ENCODE assay signal across 21 cellular contexts in the genomic region with DNA sequence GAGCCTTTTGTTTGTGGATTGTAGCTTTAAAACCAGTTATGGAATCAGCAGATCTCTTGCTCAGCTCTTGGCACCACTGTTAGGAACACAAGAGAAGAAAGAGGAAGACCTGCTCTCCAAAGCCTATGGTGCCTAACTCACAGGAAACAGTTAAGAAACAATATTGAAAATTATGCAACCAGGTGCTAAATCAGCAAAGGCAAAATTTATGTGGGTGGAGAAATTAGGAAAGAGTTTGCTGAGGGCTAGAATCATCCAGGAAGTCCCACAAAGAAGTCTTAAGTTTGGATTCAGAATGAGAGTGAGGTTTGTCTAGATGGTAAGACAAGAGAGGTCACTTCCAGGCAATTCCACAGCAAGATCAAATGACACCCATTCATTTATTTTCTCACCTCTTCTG. TPM values are rescaled to one million over a fixed set of nuclear protein-coding genes. Genes with fewer than 3 reads are reported as not detected.
DNase-seq lines count a peak whose midpoint lies in the region; ATAC-seq, FAIRE-seq and TF ChIP-seq lines count a peak whose summit lies in the region.
"Had no signal": no experiment of that assay in that cellular context is flagged by ENCODE, and none has a peak within 500 bp of the region (broad histone marks: within the 10 kb centered on the region; RNA-seq: fewer than 3 reads in every experiment).

No MANE protein-coding gene starts in this region.

- BruUV-seq in K562 (replicated peaks; lab: Mats Ljungman, UMichigan), result no TSS peak
- no TSS peak for BruUV-seq in OCI-LY7 (replicated peaks; lab: Mats Ljungman, UMichigan)

- H3K79me2 ChIP-seq in K562 (ENCODE audit: control insufficient read depth, insufficient read depth, low read length) (no peaks in the 10 kb centered on the region), OCI-LY7 (ENCODE audit: insufficient read depth, low read depth, low read length) (no peaks in the 10 kb centered on the region)

- in situ Hi-C loops in K562 (cut with MboI), result no loop called here
- in situ Hi-C loops in GM13977 (cut with MboI; ENCODE audit: low pct_unique_long_range_greater_than_20kb, low sequenced_read_pairs, unreplicated experiment), result no loop called here

- H3K9me1 ChIP-seq in K562 (ENCODE audit: control insufficient read depth, insufficient read depth, low read length), result no peaks in the 10 kb centered on the region

- H3K4me2 ChIP-seq in K562 (ENCODE audit: insufficient read depth, low read length) (no peak overlapping the region), OCI-LY7 (ENCODE audit: low read length) (no peak overlapping the region)

- H3K36me3 ChIP-seq in K562 (ENCODE audit: control insufficient read depth, insufficient read depth, low read length), result no peaks in the 10 kb centered on the region
- peaks cover 6% of the 10 kb centered on the region for H3K36me3 ChIP-seq in lower lobe of right lung
- H3K36me3 ChIP-seq in OCI-LY7 (ENCODE audit: insufficient read depth, low read length), result no peaks in the 10 kb centered on the region
- H3K36me3 ChIP-seq: Peyer's patch, right atrium auricular region had no signal

- H3K27me3 ChIP-seq in K562 (ENCODE audit: control insufficient read depth in 2 of 2, insufficient read depth in 2 of 2, low read length in 2 of 2), result no peaks in the 10 kb centered on the region; a peak in 2 of 5 replicates
- H3K27me3 ChIP-seq in lower lobe of right lung (ENCODE audit: low read depth), result no peaks in the 10 kb centered on the region
- H3K27me3 ChIP-seq: Peyer's patch, right atrium auricular region had no signal

- H3K4me1 ChIP-seq in K562 (replicated peaks in 1 of 2; ENCODE audit: control insufficient read depth in 2 of 2, insufficient read depth in 2 of 2, low read length in 2 of 2) (no peaks in the 10 kb centered on the region; a peak in 3 of 5 replicates), lower lobe of right lung (no peaks in the 10 kb centered on the region), OCI-LY7 (ENCODE audit: insufficient read depth, low read length, poor library complexity, severe bottlenecking) (no peaks in the 10 kb centered on the region)
- H3K4me1 ChIP-seq: Peyer's patch, right atrium auricular region had no signal

- H3K4me3 ChIP-seq in K562, result no peak overlapping the region
- H3K4me3 ChIP-seq in lower lobe of right lung, result no peak overlapping the region
- no peak overlapping the region for H3K4me3 ChIP-seq in OCI-LY7 (ENCODE audit: low read depth, low read length, poor library complexity, severe bottlenecking)
- H3K4me3 ChIP-seq: Peyer's patch, right atrium auricular region, thoracic aorta had no signal

- intact Hi-C loops in K562 (cut with micrococcal nuclease), result no loop called here
- intact Hi-C loops in lower lobe of right lung (cut with DNase I), result no loop called here
- intact Hi-C loops in OCI-LY7 (cut with micrococcal nuclease; ENCODE audit: unreplicated experiment), result no loop called here

- H2AFZ ChIP-seq in K562 (ENCODE audit: low read depth, low read length), result peak overlapping the region; percentile 5; the same call in 1 of the 2 replicates
- H2AFZ ChIP-seq in OCI-LY7 (ENCODE audit: low read length), result no peak overlapping the region

- H3K9ac ChIP-seq in K562 (ENCODE audit: insufficient read depth in 1 of 2, low read depth in 2 of 2, low read length in 2 of 2), result no peak overlapping the region

- H3K9me2 ChIP-seq in OCI-LY7 (ENCODE audit: insufficient read depth, low read length), result no peaks in the 10 kb centered on the region

- FAIRE-seq in K562 (lab: Jason Lieb, UNC), result no peak
- FAIRE-seq in RCC 7860 (lab: Jason Lieb, UNC), result no peak
- FAIRE-seq: H1, TTC549 had no signal

- DNase-seq in CD1c-positive myeloid dendritic cell (ENCODE audit: extremely low spot score) (peak; percentile 91), MV-4-11 (lab: John Stamatoyannopoulos, UW) (peak; percentile 96), K562 (ENCODE audit: extremely low read depth in 1 of 4, low spot score in 3 of 4) (no peak), lower lobe of right lung (no peak), RCC 7860 (ENCODE audit: low spot score) (no peak), GM13977 (ENCODE audit: low spot score) (no peak), OCI-LY7 (ENCODE audit: low spot score) (no peak)
- DNase-seq in stimulated activated CD8-positive, alpha-beta memory T cell treated with anti-CD3 and anti-CD28 coated beads, Interleukin-4, amount 100 ng/mL, for 48 hours, result no peak
- DNase-seq: activated CD4-positive, alpha-beta T cell treated with anti-CD3 and anti-CD28 coated beads for 48 hours; activated naive CD8-positive, alpha-beta T cell treated with anti-CD3 and anti-CD28 coated beads for 36 hours; cortex of kidney; EL; NCI-H1417 treated with DMSO at 0.1 percent for 48 hours; NCI-H69; Peyer's patch had no signal

- POLR2A ChIA-PET in K562 (lab: Yijun Ruan, JAX), result interaction anchor here (0.6 kb wide), 1 partner anchor 229 kb away, joined by 3 read pairs; a partner anchor contains a TSS
- POLR2A ChIA-PET in OCI-LY7 (lab: Charles Lee), result interaction anchor here (0.7 kb wide), 1 partner anchor 803 kb away, joined by 3 read pairs; no protein-coding TSS in a partner anchor

- H3K9me3 ChIP-seq in K562 (replicated peaks; ENCODE audit: control insufficient read depth, insufficient read depth, low read depth, low read length) (no peaks in the 10 kb centered on the region), lower lobe of right lung (no peaks in the 10 kb centered on the region), OCI-LY7 (ENCODE audit: low read length) (no peaks in the 10 kb centered on the region)
- H3K9me3 ChIP-seq: Peyer's patch, thoracic aorta had no signal

- CTCF ChIA-PET in K562 (lab: Yijun Ruan, JAX; ENCODE audit: low intra/inter-chr PET ratio), result no interaction called here
- CTCF ChIA-PET in OCI-LY7 (lab: Charles Lee; ENCODE audit: unreplicated experiment), result no interaction called here

- TF ChIP-seq CTCF in K562 (IDR thresholded peaks at IDR 0.05 in 2 of 3, conservative IDR thresholded peaks at IDR 0.05 in 1 of 3; ENCODE audit: insufficient read depth in 2 of 3, low read depth in 1 of 3, low read length in 3 of 3) (no peak), lower lobe of right lung (IDR thresholded peaks at IDR 0.05) (no peak), GM13977 (IDR thresholded peaks at IDR 0.05; ENCODE audit: extremely low read depth, insufficient read depth, missing control alignments) (no peak), OCI-LY7 (conservative IDR thresholded peaks at IDR 0.05; ENCODE audit: low read length) (no peak)

- no peak for TF ChIP-seq POLR2A in K562 (conservative IDR thresholded peaks at IDR 0.05)

- no peak for TF ChIP-seq RAD21 in K562 (CRISPR knock-in tag; conservative IDR thresholded peaks at IDR 0.05 in 1 of 2, IDR thresholded peaks at IDR 0.05 in 1 of 2)

- TF ChIP-seq EP300 in K562 (IDR thresholded peaks at IDR 0.05; ENCODE audit: low read length), result no peak

- no peak for ATAC-seq in K562
- ATAC-seq in lower lobe of right lung, result peak; percentile 65 to 72
- ATAC-seq: activated T-helper 17 cell treated with anti-CD3 and anti-CD28 coated beads, Interleukin-2, amount 50 U/mL, for 72 hours; stimulated activated memory B cell treated with anti-CD40 and anti-IgM and Interleukin-4, amounts not matched to agents 10 μg/mL and 1 μg/mL and 100 μg/mL, for 72 hours had no signal

- H3K27ac ChIP-seq in K562 (ENCODE audit: extremely low read depth, low read depth, low read length) (no peak overlapping the region), lower lobe of right lung (no peak overlapping the region), OCI-LY7 (ENCODE audit: low read depth, low read length, poor library complexity, severe bottlenecking) (no peak overlapping the region)
- H3K27ac ChIP-seq: Peyer's patch, right atrium auricular region, thoracic aorta had no signal

- no peaks in the 10 kb centered on the region for H4K20me1 ChIP-seq in K562 (replicated peaks; ENCODE audit: control insufficient read depth, insufficient read depth, low read length)
- H4K20me1 ChIP-seq in OCI-LY7 (ENCODE audit: insufficient read depth, low read length), result no peaks in the 10 kb centered on the region

TF ChIP-seq in K562, 482 proteins besides CTCF, POLR2A, EP300 and RAD21 (continues in another document):
- no peak for TF ChIP-seq SLC30A9 (CRISPR knock-in tag; IDR thresholded peaks at IDR 0.05)
- no peak for TF ChIP-seq BCL6 (CRISPR knock-in tag; IDR thresholded peaks at IDR 0.05)
- no peak for TF ChIP-seq RBM15 (IDR thresholded peaks at IDR 0.05; ENCODE audit: insufficient read depth, low read length)
- 0 out of 2 replicates have a peak, but pooled peaks have one; percentile 28 for TF ChIP-seq EGR1 (conservative IDR thresholded peaks at IDR 0.05)
- TF ChIP-seq, protein P1, sequence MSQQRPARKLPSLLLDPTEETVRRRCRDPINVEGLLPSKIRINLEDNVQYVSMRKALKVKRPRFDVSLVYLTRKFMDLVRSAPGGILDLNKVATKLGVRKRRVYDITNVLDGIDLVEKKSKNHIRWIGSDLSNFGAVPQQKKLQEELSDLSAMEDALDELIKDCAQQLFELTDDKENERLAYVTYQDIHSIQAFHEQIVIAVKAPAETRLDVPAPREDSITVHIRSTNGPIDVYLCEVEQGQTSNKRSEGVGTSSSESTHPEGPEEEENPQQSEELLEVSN (IDR thresholded peaks at IDR 0.05; ENCODE audit: borderline replicate concordance in 1 of 2, extremely low read depth in 1 of 2, insufficient read depth in 1 of 2, insufficient read length in 1 of 2, low read depth in 1 of 2, low read length in 1 of 2, poor library complexity in 1 of 2, severe bottlenecking in 1 of 2), result no peak

RNA-seq across cellular contexts. Expression of a gene that starts 49.4 kb away (rescaled TPM):
- not detected in 2 replicates for total RNA-seq in K562 (2011; cell fraction: chromatin; rRNA removed; ENCODE audit: low replicate concordance)
- 0.92 TPM in 1 of 2 replicates, not detected in the other for total RNA-seq in K562 (2011; cell fraction: nucleolus; rRNA removed)
- not detected in 2 replicates for total RNA-seq in K562 (2011; cell fraction: nucleoplasm; rRNA removed)
- total RNA-seq in K562 (2014; rRNA removed) (0.16 TPM in 1 of 2 replicates, not detected in the other), K562 (2014; rRNA removed; fragmentation: Illumina TruSeq; extraction: Trizol) (not detected in 2 replicates), K562 (2015; rRNA removed; fragmentation: Illumina TruSeq; extraction: Trizol) (not detected in 2 replicates), K562 (2021) (0.55 and 0.69 TPM in 2 replicates), lower lobe of right lung (36.7 TPM), OCI-LY7 (2022) (0.06 and 0.07 TPM in 2 replicates)
- polyA plus RNA-seq in K562 (2011; rRNA removed) (0.10 and 0.20 TPM in 2 replicates), K562 (2014; fragmentation: Illumina TruSeq; extraction: Trizol) (not detected in 2 replicates), K562 (2014; fragmentation: Nextera tagmentation; extraction: Ambion mirVana) (under 1 TPM in 1 of 2 experiments, not detected in 1; 0.20 TPM), K562 (2014; rRNA removed) (not detected in 2 replicates)
- polyA plus RNA-seq in K562 (2011; cell fraction: cytosol; rRNA removed), result 0.06 and 0.55 TPM in 2 replicates
- polyA plus RNA-seq in K562 (2011; cell fraction: nucleus; rRNA removed), result 0.23 and 0.37 TPM in 2 replicates
- polyA plus RNA-seq in K562 (2012), result 0.05 TPM in 1 of 2 replicates, not detected in the other
- 0.04 and 0.63 TPM in 2 replicates for polyA minus RNA-seq in K562 (2011; rRNA and poly(A)+ RNA removed)
- polyA minus RNA-seq in K562 (2011; cell fraction: cytosol; rRNA and poly(A)+ RNA removed), result 0.73 TPM in 1 of 2 replicates, not detected in the other
- 0.11 and 0.13 TPM in 2 replicates for polyA minus RNA-seq in K562 (2011; cell fraction: nucleus; rRNA and poly(A)+ RNA removed)
- not detected in 2 replicates for total RNA-seq in OCI-LY7 (2014; rRNA removed; shearing (Covaris generic))

Comparison
In these comparisons a context has a peak if more than half of its experiments do, and no peak if none do; other contexts are left out.
1. DNase-seq: peak in CD1c-positive myeloid dendritic cell (single experiment) and MV-4-11 (single experiment); none in K562 (0 of 4), lower lobe of right lung (single experiment), RCC 7860 (single experiment), GM13977 (single experiment), OCI-LY7 (single experiment) and stimulated activated CD8-positive, alpha-beta memory T cell treated with anti-CD3 and anti-CD28 coated beads, Interleukin-4, amount 100 ng/mL, for 48 hours (single experiment).
2. RNA of a gene that starts 49.4 kb away (total RNA-seq): 36.7 TPM in lower lobe of right lung (single experiment); 0.06 to 0.07 TPM in OCI-LY7 and 0.16 to 0.92 TPM in K562; every median in the first group is over 10 times any median in the second.